1 cellular context compared by ENCODE assay signal in the genomic region with DNA sequence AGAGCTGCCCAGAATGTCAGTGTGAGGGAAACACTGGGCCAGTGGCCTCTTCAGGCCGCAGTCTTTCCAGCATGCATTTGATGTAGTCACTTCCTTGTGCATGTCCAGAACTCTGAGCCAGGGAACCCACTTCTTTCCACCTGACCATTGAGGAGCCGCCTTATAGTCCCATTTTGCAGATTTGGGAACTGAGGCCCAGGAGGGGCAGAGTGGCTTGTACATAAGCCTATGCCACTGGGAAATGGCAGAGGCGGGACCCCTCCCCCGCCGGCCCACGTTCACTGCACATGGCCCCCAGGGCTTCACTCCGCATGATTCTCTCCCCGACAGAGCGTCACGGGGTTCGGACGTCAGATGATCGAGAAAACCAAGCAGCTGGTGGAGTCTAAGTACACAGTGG.
TF ChIP-seq lines count a peak whose summit lies in the region.

No MANE protein-coding gene starts in this region.

TF ChIP-seq in K562, 482 proteins besides CTCF, POLR2A, EP300 and RAD21:
- TF ChIP-seq SLC30A9 (CRISPR knock-in tag; IDR thresholded peaks at IDR 0.05) (no peak), PHF20 (IDR thresholded peaks at IDR 0.05; ENCODE audit: partially characterized antibody) (peak; percentile 28), PCBP1 (IDR thresholded peaks at IDR 0.05; ENCODE audit: low read depth, low read length, poor library complexity, severe bottlenecking) (no peak), ZC3H8 (IDR thresholded peaks at IDR 0.05) (no peak), RCOR1 (IDR thresholded peaks at IDR 0.05; ENCODE audit: borderline replicate concordance in 1 of 2, low read depth in 2 of 2, low read length in 2 of 2) (peak in 1 of 2 experiments; percentile 43; a peak in 1 of 4 replicates), ASH1L (IDR thresholded peaks at IDR 0.05; ENCODE audit: borderline replicate concordance, low read depth, partially characterized antibody) (no peak), BCOR (IDR thresholded peaks at IDR 0.05) (peak; percentile 89), CXXC5 (CRISPR knock-in tag; IDR thresholded peaks at IDR 0.05) (no peak), ZNF324 (CRISPR knock-in tag; IDR thresholded peaks at IDR 0.05) (no peak), HDAC2 (IDR thresholded peaks at IDR 0.05) (0 out of 2 replicates have a peak, but pooled peaks have one; percentile 38), RBM22 (IDR thresholded peaks at IDR 0.05; ENCODE audit: low read depth, low read length, poor library complexity, severe bottlenecking) (peak; percentile 25), KDM1A (IDR thresholded peaks at IDR 0.05) (peak; percentile 44 to 52; a peak in 3 of 4 replicates), RBM25 (IDR thresholded peaks at IDR 0.05; ENCODE audit: low read depth, low read length, severe bottlenecking) (peak; percentile 69), ADNP (tag; IDR thresholded peaks at IDR 0.05) (peak; percentile 71)
- TF ChIP-seq, protein P1, sequence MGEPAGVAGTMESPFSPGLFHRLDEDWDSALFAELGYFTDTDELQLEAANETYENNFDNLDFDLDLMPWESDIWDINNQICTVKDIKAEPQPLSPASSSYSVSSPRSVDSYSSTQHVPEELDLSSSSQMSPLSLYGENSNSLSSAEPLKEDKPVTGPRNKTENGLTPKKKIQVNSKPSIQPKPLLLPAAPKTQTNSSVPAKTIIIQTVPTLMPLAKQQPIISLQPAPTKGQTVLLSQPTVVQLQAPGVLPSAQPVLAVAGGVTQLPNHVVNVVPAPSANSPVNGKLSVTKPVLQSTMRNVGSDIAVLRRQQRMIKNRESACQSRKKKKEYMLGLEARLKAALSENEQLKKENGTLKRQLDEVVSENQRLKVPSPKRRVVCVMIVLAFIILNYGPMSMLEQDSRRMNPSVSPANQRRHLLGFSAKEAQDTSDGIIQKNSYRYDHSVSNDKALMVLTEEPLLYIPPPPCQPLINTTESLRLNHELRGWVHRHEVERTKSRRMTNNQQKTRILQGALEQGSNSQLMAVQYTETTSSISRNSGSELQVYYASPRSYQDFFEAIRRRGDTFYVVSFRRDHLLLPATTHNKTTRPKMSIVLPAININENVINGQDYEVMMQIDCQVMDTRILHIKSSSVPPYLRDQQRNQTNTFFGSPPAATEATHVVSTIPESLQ (CRISPR knock-in tag; IDR thresholded peaks at IDR 0.05) = no peak
